In the genomic region with DNA sequence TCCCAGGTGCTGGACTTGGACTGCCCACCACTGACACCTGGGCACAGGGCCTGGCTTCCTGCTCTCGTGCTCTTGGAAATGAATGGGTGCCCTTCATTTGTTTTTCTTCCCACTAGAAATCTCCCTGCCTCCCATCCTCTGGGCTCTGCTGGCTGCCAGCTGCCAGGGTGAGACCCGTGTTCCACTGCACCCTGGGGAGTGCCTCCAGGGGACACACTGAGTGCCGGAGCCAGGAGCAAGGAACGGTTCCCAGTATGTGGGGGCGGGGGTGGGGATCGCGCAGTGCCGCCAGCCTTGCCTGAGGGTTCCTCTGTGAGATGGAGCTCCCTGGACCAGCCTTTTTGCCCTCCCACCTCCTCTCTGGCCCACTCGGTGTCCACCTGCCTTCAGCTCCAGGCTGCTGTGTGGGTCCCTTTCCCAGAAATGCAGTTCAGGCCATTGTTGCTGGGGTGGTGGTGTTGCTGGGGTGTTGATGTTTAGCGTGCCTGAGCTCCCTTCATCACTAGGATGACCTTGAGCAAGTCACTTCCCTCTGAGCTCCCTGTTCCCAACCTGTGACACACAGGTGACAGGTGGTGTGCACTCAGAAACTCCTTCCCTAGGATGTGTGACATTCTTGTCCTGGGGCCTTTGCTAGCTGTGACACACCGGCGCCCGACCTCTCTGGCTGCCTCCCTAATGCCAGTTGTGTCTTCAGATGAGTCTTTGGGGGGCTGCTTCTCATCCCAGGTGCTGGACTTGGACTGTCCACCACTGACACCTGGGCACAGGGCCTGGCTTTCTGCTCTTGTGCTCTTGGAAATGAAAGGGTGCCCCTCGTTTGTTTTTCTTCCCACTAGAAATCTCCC, we compare ENCODE assay signal across 17 cellular contexts.
A peak's percentile ranks its signal among the peaks of the same experiment; 100 is the strongest.
DNase-seq lines count a peak whose midpoint lies in the region; TF ChIP-seq lines count a peak whose summit lies in the region.
"Had no signal": no experiment of that assay in that cellular context is flagged by ENCODE, and none has a peak within 500 bp of the region (broad histone marks: within the 10 kb centered on the region; RNA-seq: fewer than 3 reads in every experiment).

No MANE protein-coding gene starts in this region.

- WGBS in thyroid gland, 2 donors = 68 to 74% methylated on average over 14 of the region's 14 CpGs

- H3K36me3 ChIP-seq in left ventricle myocardium inferior (peaks cover 73% of the 10 kb centered on the region), right atrium auricular region (peaks cover 45% of the 10 kb centered on the region), thyroid gland (peaks cover 30 to 38% of the 10 kb centered on the region in 2 donors)

- no peak overlapping the region for H3K4me3 ChIP-seq in left ventricle myocardium inferior
- no peak overlapping the region for H3K4me3 ChIP-seq in right atrium auricular region
- H3K4me3 ChIP-seq in dorsolateral prefrontal cortex = no peak overlapping the region
- no peak overlapping the region for H3K4me3 ChIP-seq in thyroid gland (replicated peaks in 1 of 3)
- H3K4me3 ChIP-seq: colonic mucosa, gastrocnemius medialis, GM23338, pancreas, Peyer's patch, testis had no signal

- H3K27me3 ChIP-seq in left ventricle myocardium inferior (ENCODE audit: low read depth) (no peaks in the 10 kb centered on the region), right atrium auricular region (no peaks in the 10 kb centered on the region), dorsolateral prefrontal cortex (no peaks in the 10 kb centered on the region), thyroid gland (no peaks in the 10 kb centered on the region)
- H3K27me3 ChIP-seq: colonic mucosa, gastrocnemius medialis, pancreas, Peyer's patch, testis had no signal

- DNase-seq in left ventricle myocardium inferior (peak; percentile 11), right atrium auricular region (ENCODE audit: low spot score) (no peak), NCI-H1092 treated with DMSO at 0.1 percent for 48 hours (lab: John Stamatoyannopoulos, UW) (peak; percentile 88), dorsolateral prefrontal cortex (no peak), thyroid gland (peak; percentile 35 to 43), DMS53 treated with DMSO at 0.1 percent for 48 hours (lab: John Stamatoyannopoulos, UW; ENCODE audit: unreplicated experiment) (no peak), NCI-H446 (lab: John Stamatoyannopoulos, UW) (no peak)
- DNase-seq: colonic mucosa; DMS 273 treated with DMSO at 0.1 percent for 48 hours; gastrocnemius medialis; MV-4-11; NCI-H2107; pancreas; Peyer's patch; stimulated activated CD4-positive, alpha-beta T cell treated with anti-CD3 and anti-CD28 coated beads, Interleukin-4, amount 100 ng/mL, for 1 hour; testis had no signal

- H3K27ac ChIP-seq in left ventricle myocardium inferior (replicated peaks) = no peak overlapping the region
- H3K27ac ChIP-seq in right atrium auricular region = no peak overlapping the region
- H3K27ac ChIP-seq in dorsolateral prefrontal cortex = peak overlapping the region in 30 of 59 donors; percentile 2 to 63 (median 41)
- H3K27ac ChIP-seq in thyroid gland = no peak overlapping the region
- H3K27ac ChIP-seq: colonic mucosa, pancreas, Peyer's patch, testis had no signal

- intact Hi-C loops in left ventricle myocardium inferior (cut with micrococcal nuclease) = no loop called here
- intact Hi-C loops in dorsolateral prefrontal cortex (cut with DNase I) = no loop called here
- intact Hi-C loops in thyroid gland (cut with DNase I) = no loop called here

- TF ChIP-seq POLR2A in thyroid gland (IDR thresholded peaks at IDR 0.05) = no peak

- H3K4me1 ChIP-seq in left ventricle myocardium inferior (peaks cover 40% of the 10 kb centered on the region), right atrium auricular region (peaks cover 0 to 32% of the 10 kb centered on the region in 2 donors), thyroid gland (peaks cover 0 to 5% of the 10 kb centered on the region in 2 donors)
- H3K4me1 ChIP-seq: colonic mucosa had no signal

- H3K9me3 ChIP-seq in left ventricle myocardium inferior (replicated peaks) (no peaks in the 10 kb centered on the region), right atrium auricular region (no peaks in the 10 kb centered on the region), thyroid gland (no peaks in the 10 kb centered on the region)
- H3K9me3 ChIP-seq: colonic mucosa, gastrocnemius medialis, pancreas, Peyer's patch, testis had no signal

- TF ChIP-seq CTCF in left ventricle myocardium inferior (IDR thresholded peaks at IDR 0.05; ENCODE audit: borderline replicate concordance) = no peak
- no peak for TF ChIP-seq CTCF in right atrium auricular region (IDR thresholded peaks at IDR 0.05)
- TF ChIP-seq CTCF in dorsolateral prefrontal cortex (IDR thresholded peaks at IDR 0.05 in 54 of 56, conservative IDR thresholded peaks at IDR 0.05 in 2 of 56; ENCODE audit: low read depth in 1 of 56, partially characterized antibody in 56 of 56) = no peak
- no peak for TF ChIP-seq CTCF in thyroid gland (IDR thresholded peaks at IDR 0.05)

Comparison
In these comparisons a context has a peak if more than half of its experiments do, and no peak if none do; other contexts are left out.
1. DNase-seq: peak in left ventricle myocardium inferior (single experiment), NCI-H1092 treated with DMSO at 0.1 percent for 48 hours (single experiment) and thyroid gland (2 of 2); none in right atrium auricular region (single experiment), dorsolateral prefrontal cortex (0 of 10), DMS53 treated with DMSO at 0.1 percent for 48 hours (single experiment) and NCI-H446 (0 of 2).
2. H3K27ac ChIP-seq: peak in dorsolateral prefrontal cortex (30 of 59); none in left ventricle myocardium inferior (single experiment), right atrium auricular region (0 of 2) and thyroid gland (0 of 3).